ENCODE assay signal across 22 cellular contexts in genomic region chr4:125382995-125383394, GRCh38.
"Had no signal": no experiment of that assay in that cellular context is flagged by ENCODE, and none has a peak within 500 bp of the region (broad histone marks: within the 10 kb centered on the region; RNA-seq: fewer than 3 reads in every experiment).

No MANE protein-coding gene starts in this region.

- H3K27me3 ChIP-seq: hepatocyte, stomach had no signal

- H3K9me3 ChIP-seq: lower lobe of right lung, stomach had no signal

- H3K27me3 Mint-ChIP-seq: brain; natural killer cell treated with Interleukin-12 subunit alpha and Interleukin-12 subunit beta and Interleukin-15 and Interleukin-18, amount 100 ng/mL, for 72 hours; type B pancreatic cell had no signal

- DNase-seq: activated CD4-positive, alpha-beta T cell treated with anti-CD3 and anti-CD28 coated beads for 1 hour; activated effector memory CD4-positive, alpha-beta T cell treated with anti-CD3 and anti-CD28 coated beads, Interleukin-2, amount 50 U/mL, for 16 hours; activated naive CD4-positive, alpha-beta T cell treated with anti-CD3 and anti-CD28 coated beads, Interleukin-2, amount 50 U/mL, for 16 hours; activated T-cell treated with anti-CD3 and anti-CD28 coated beads, Interleukin-2, amount 50 U/mL, for 72 hours; central memory CD4-positive, alpha-beta T cell; left cardiac atrium; lower lobe of right lung; nucleus accumbens; posterior cingulate gyrus; SIG-M5; stimulated activated CD4-positive, alpha-beta T cell treated with anti-CD3 and anti-CD28 coated beads, Interleukin-15, amount 100 ng/mL, for 24 hours; stimulated activated CD4-positive, alpha-beta T cell treated with anti-CD3 and anti-CD28 coated beads, Interleukin-2, amount 100 ng/mL, for 48 hours; stomach; WERI-Rb-1 had no signal

- H3K27ac ChIP-seq: hepatocyte, lower lobe of right lung, skin epidermis, WERI-Rb-1 had no signal

- H3K36me3 Mint-ChIP-seq: natural killer cell treated with Interleukin-12 subunit alpha and Interleukin-12 subunit beta and Interleukin-15 and Interleukin-18, amount 100 ng/mL, for 72 hours; stimulated activated effector memory CD8-positive, alpha-beta T cell treated with anti-CD3 and anti-CD28 coated beads, Interleukin-12 subunit alpha, Interleukin-12 subunit beta, amount 100 ng/mL, for 72 hours; type B pancreatic cell had no signal

- ATAC-seq: activated T-cell treated with anti-CD3 and anti-CD28 coated beads, Interleukin-2, amount 50 U/mL, for 72 hours; lower lobe of right lung; natural killer cell treated with Interleukin-12 subunit alpha and Interleukin-12 subunit beta and Interleukin-15 and Interleukin-18, amount 100 ng/mL, for 72 hours; stimulated activated effector memory CD8-positive, alpha-beta T cell treated with anti-CD3 and anti-CD28 coated beads, Interleukin-12 subunit alpha, Interleukin-12 subunit beta, amount 100 ng/mL, for 72 hours had no signal

- H3K36me3 ChIP-seq: lower lobe of right lung, stomach, WERI-Rb-1 had no signal

- H3K4me3 Mint-ChIP-seq: activated T-cell treated with anti-CD3 and anti-CD28 coated beads, Interleukin-2, amount 50 U/mL, for 72 hours; brain; natural killer cell treated with Interleukin-12 subunit alpha and Interleukin-12 subunit beta and Interleukin-15 and Interleukin-18, amount 100 ng/mL, for 72 hours; stimulated activated effector memory CD8-positive, alpha-beta T cell treated with anti-CD3 and anti-CD28 coated beads, Interleukin-12 subunit alpha, Interleukin-12 subunit beta, amount 100 ng/mL, for 72 hours; T-helper 1 cell treated with Interleukin-12 subunit alpha and Interleukin-12 subunit beta and Interleukin-4 antibody, amounts not matched to agents 30 μg/mL and 1 μg/mL, for 36 hours; type B pancreatic cell had no signal

- H3K4me3 ChIP-seq: coronary artery, hepatocyte, lower lobe of right lung, skin epidermis, stomach had no signal

- H3K9me3 Mint-ChIP-seq: stimulated activated effector memory CD8-positive, alpha-beta T cell treated with anti-CD3 and anti-CD28 coated beads, Interleukin-12 subunit alpha, Interleukin-12 subunit beta, amount 100 ng/mL, for 72 hours; T-helper 1 cell treated with Interleukin-12 subunit alpha and Interleukin-12 subunit beta and Interleukin-4 antibody, amounts not matched to agents 30 μg/mL and 1 μg/mL, for 36 hours; type B pancreatic cell had no signal

- H3K4me1 Mint-ChIP-seq: stimulated activated effector memory CD8-positive, alpha-beta T cell treated with anti-CD3 and anti-CD28 coated beads, Interleukin-12 subunit alpha, Interleukin-12 subunit beta, amount 100 ng/mL, for 72 hours had no signal

- H3K27ac Mint-ChIP-seq: activated T-cell treated with anti-CD3 and anti-CD28 coated beads, Interleukin-2, amount 50 U/mL, for 72 hours; natural killer cell treated with Interleukin-12 subunit alpha and Interleukin-12 subunit beta and Interleukin-15 and Interleukin-18, amount 100 ng/mL, for 72 hours; stimulated activated effector memory CD8-positive, alpha-beta T cell treated with anti-CD3 and anti-CD28 coated beads, Interleukin-12 subunit alpha, Interleukin-12 subunit beta, amount 100 ng/mL, for 72 hours; T-helper 1 cell treated with Interleukin-12 subunit alpha and Interleukin-12 subunit beta and Interleukin-4 antibody, amounts not matched to agents 30 μg/mL and 1 μg/mL, for 36 hours; type B pancreatic cell had no signal
